1 cellular context compared by ENCODE assay signal in the genomic region with DNA sequence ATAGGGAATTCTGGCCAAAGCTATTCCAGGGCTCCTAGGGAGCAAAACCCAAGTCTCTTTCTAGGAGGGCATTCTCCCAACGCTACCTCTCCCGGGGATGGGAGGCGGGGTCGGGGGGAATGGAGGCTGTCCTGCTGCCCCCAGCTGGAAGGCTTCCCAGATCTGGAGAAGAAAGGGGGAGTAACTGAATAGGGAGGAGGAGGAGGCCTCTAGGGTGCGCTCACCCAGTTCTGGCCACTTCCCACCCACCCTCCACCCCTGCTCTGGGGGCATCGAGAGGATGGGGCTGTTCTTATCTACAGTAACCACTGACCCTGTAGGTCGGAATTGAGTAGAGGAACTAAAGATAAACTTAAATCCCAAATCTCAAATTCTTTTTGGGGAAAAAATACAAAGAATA.
TF ChIP-seq lines count a peak whose summit lies in the region.

No MANE protein-coding gene starts in this region.

TF ChIP-seq in WTC11, 78 proteins besides CTCF, POLR2A, EP300 and RAD21 (continued from another document):
- TF ChIP-seq, protein P1, sequence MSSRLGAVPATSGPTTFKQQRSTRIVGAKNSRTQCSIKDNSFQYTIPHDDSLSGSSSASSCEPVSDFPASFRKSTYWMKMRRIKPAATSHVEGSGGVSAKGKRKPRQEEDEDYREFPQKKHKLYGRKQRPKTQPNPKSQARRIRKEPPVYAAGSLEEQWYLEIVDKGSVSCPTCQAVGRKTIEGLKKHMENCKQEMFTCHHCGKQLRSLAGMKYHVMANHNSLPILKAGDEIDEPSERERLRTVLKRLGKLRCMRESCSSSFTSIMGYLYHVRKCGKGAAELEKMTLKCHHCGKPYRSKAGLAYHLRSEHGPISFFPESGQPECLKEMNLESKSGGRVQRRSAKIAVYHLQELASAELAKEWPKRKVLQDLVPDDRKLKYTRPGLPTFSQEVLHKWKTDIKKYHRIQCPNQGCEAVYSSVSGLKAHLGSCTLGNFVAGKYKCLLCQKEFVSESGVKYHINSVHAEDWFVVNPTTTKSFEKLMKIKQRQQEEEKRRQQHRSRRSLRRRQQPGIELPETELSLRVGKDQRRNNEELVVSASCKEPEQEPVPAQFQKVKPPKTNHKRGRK (CRISPR knock-in tag; IDR thresholded peaks at IDR 0.05; ENCODE audit: borderline replicate concordance) = no peak
- TF ChIP-seq OVOL2 (CRISPR knock-in tag; IDR thresholded peaks at IDR 0.05; ENCODE audit: borderline replicate concordance) (no peak), ZNF396 (CRISPR knock-in tag; IDR thresholded peaks at IDR 0.05; ENCODE audit: borderline replicate concordance) (no peak), JAZF1 (CRISPR knock-in tag; IDR thresholded peaks at IDR 0.05) (no peak), MYBL2 (CRISPR knock-in tag; IDR thresholded peaks at IDR 0.05) (no peak), ZNF263 (CRISPR knock-in tag; IDR thresholded peaks at IDR 0.05; ENCODE audit: low read depth) (no peak), SMAD3 (CRISPR knock-in tag; IDR thresholded peaks at IDR 0.05; ENCODE audit: borderline replicate concordance) (no peak)
- TF ChIP-seq, protein P2, sequence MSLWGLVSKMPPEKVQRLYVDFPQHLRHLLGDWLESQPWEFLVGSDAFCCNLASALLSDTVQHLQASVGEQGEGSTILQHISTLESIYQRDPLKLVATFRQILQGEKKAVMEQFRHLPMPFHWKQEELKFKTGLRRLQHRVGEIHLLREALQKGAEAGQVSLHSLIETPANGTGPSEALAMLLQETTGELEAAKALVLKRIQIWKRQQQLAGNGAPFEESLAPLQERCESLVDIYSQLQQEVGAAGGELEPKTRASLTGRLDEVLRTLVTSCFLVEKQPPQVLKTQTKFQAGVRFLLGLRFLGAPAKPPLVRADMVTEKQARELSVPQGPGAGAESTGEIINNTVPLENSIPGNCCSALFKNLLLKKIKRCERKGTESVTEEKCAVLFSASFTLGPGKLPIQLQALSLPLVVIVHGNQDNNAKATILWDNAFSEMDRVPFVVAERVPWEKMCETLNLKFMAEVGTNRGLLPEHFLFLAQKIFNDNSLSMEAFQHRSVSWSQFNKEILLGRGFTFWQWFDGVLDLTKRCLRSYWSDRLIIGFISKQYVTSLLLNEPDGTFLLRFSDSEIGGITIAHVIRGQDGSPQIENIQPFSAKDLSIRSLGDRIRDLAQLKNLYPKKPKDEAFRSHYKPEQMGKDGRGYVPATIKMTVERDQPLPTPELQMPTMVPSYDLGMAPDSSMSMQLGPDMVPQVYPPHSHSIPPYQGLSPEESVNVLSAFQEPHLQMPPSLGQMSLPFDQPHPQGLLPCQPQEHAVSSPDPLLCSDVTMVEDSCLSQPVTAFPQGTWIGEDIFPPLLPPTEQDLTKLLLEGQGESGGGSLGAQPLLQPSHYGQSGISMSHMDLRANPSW (CRISPR knock-in tag; conservative IDR thresholded peaks at IDR 0.05; ENCODE audit: low read depth) = no peak
- TF ChIP-seq, protein P3, sequence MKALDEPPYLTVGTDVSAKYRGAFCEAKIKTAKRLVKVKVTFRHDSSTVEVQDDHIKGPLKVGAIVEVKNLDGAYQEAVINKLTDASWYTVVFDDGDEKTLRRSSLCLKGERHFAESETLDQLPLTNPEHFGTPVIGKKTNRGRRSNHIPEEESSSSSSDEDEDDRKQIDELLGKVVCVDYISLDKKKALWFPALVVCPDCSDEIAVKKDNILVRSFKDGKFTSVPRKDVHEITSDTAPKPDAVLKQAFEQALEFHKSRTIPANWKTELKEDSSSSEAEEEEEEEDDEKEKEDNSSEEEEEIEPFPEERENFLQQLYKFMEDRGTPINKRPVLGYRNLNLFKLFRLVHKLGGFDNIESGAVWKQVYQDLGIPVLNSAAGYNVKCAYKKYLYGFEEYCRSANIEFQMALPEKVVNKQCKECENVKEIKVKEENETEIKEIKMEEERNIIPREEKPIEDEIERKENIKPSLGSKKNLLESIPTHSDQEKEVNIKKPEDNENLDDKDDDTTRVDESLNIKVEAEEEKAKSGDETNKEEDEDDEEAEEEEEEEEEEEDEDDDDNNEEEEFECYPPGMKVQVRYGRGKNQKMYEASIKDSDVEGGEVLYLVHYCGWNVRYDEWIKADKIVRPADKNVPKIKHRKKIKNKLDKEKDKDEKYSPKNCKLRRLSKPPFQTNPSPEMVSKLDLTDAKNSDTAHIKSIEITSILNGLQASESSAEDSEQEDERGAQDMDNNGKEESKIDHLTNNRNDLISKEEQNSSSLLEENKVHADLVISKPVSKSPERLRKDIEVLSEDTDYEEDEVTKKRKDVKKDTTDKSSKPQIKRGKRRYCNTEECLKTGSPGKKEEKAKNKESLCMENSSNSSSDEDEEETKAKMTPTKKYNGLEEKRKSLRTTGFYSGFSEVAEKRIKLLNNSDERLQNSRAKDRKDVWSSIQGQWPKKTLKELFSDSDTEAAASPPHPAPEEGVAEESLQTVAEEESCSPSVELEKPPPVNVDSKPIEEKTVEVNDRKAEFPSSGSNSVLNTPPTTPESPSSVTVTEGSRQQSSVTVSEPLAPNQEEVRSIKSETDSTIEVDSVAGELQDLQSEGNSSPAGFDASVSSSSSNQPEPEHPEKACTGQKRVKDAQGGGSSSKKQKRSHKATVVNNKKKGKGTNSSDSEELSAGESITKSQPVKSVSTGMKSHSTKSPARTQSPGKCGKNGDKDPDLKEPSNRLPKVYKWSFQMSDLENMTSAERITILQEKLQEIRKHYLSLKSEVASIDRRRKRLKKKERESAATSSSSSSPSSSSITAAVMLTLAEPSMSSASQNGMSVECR (CRISPR knock-in tag; IDR thresholded peaks at IDR 0.05; ENCODE audit: borderline replicate concordance) = no peak
- TF ChIP-seq, protein P4, sequence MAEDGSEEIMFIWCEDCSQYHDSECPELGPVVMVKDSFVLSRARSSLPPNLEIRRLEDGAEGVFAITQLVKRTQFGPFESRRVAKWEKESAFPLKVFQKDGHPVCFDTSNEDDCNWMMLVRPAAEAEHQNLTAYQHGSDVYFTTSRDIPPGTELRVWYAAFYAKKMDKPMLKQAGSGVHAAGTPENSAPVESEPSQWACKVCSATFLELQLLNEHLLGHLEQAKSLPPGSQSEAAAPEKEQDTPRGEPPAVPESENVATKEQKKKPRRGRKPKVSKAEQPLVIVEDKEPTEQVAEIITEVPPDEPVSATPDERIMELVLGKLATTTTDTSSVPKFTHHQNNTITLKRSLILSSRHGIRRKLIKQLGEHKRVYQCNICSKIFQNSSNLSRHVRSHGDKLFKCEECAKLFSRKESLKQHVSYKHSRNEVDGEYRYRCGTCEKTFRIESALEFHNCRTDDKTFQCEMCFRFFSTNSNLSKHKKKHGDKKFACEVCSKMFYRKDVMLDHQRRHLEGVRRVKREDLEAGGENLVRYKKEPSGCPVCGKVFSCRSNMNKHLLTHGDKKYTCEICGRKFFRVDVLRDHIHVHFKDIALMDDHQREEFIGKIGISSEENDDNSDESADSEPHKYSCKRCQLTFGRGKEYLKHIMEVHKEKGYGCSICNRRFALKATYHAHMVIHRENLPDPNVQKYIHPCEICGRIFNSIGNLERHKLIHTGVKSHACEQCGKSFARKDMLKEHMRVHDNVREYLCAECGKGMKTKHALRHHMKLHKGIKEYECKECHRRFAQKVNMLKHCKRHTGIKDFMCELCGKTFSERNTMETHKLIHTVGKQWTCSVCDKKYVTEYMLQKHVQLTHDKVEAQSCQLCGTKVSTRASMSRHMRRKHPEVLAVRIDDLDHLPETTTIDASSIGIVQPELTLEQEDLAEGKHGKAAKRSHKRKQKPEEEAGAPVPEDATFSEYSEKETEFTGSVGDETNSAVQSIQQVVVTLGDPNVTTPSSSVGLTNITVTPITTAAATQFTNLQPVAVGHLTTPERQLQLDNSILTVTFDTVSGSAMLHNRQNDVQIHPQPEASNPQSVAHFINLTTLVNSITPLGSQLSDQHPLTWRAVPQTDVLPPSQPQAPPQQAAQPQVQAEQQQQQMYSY (CRISPR knock-in tag; IDR thresholded peaks at IDR 0.05) = no peak
